In genomic region chr18:14431031-14431503, GRCh38 we compare ENCODE assay signal across 8 cellular contexts.
DNase-seq lines count a peak whose midpoint lies in the region; ATAC-seq and TF ChIP-seq lines count a peak whose summit lies in the region.
"Not testable (repeated sequence)": the region's sequence is repeated elsewhere in the genome, so short reads cannot be mapped to it uniquely, and the experiment has no call there.

No MANE protein-coding gene starts in this region.

- not testable (repeated sequence) for H3K4me1 Mint-ChIP-seq in activated T-cell treated with anti-CD3 and anti-CD28 coated beads, Interleukin-2, amount 50 U/mL, for 4 hours (ENCODE audit: low read depth)

- H3K9me3 ChIP-seq in HUES64 (ENCODE audit: insufficient read depth, low read depth, low read length); iPS DF 6.9 (ENCODE audit: control insufficient read depth, insufficient read depth, low read length); ovary: not testable (repeated sequence)

- not testable (repeated sequence) for H3K36me3 Mint-ChIP-seq in activated T-cell treated with anti-CD3 and anti-CD28 coated beads, Interleukin-2, amount 50 U/mL, for 4 hours (ENCODE audit: insufficient read depth)

- not testable (repeated sequence) for TF ChIP-seq EP300 in ovary (IDR thresholded peaks at IDR 0.05)

- not testable (repeated sequence) for H3K27ac ChIP-seq in HUES64 (ENCODE audit: low read depth, low read length); iPS DF 6.9 (ENCODE audit: low read length); ovary

- not testable (repeated sequence) for H3K9me3 Mint-ChIP-seq in activated T-cell treated with anti-CD3 and anti-CD28 coated beads, Interleukin-2, amount 50 U/mL, for 4 hours

- not testable (repeated sequence) for TF ChIP-seq CTCF in AG10803 (conservative IDR thresholded peaks at IDR 0.05; ENCODE audit: low read length); ovary (IDR thresholded peaks at IDR 0.05)

- WGBS in HUES64 = 90% methylated on average over 45 of the region's 45 CpGs
- WGBS in iPS DF 6.9 (ENCODE audit: insufficient coverage, insufficient read length) = no CpG with 5 or more reads among the region's 45 CpGs
- WGBS in ovary, 3 donors = 0 to 11% (median 3%) methylated on average over 15 to 45 of the region's 45 CpGs

- not testable (repeated sequence) for H3K36me3 ChIP-seq in HUES64 (ENCODE audit: insufficient read depth, low read length); iPS DF 6.9 (ENCODE audit: control insufficient read depth, insufficient read depth, low read length); ovary

- not testable (repeated sequence) for H3K4me1 ChIP-seq in HUES64 (ENCODE audit: insufficient read depth, low read length); iPS DF 6.9 (ENCODE audit: control insufficient read depth, insufficient read depth, low read length); ovary (ENCODE audit: insufficient read depth)

- H3K9ac ChIP-seq in HUES64 (ENCODE audit: low read depth, low read length) = not testable (repeated sequence)

- TF ChIP-seq POLR2A in ovary (IDR thresholded peaks at IDR 0.05) = not testable (repeated sequence)

- peak overlapping the region; percentile 56 for H3K4me3 ChIP-seq in AG10803 (ENCODE audit: low read length)
- peak overlapping the region; percentile 39 for H3K4me3 ChIP-seq in HUES64 (ENCODE audit: low read length)
- H3K4me3 ChIP-seq in iPS DF 6.9 (ENCODE audit: low read length) = peak overlapping the region; percentile 39; the same call in 1 of the 2 replicates
- peak overlapping the region; percentile 17 for H3K4me3 ChIP-seq in ovary

- peak; percentile 43 for DNase-seq in AG10803 (ENCODE audit: low read depth)
- DNase-seq in SKM-1 (lab: John Stamatoyannopoulos, UW; ENCODE audit: unreplicated experiment) = peak; percentile 32
- peak; percentile 43 for DNase-seq in activated T-cell treated with anti-CD3 and anti-CD28 coated beads, Interleukin-2, amount 50 U/mL, for 4 hours
- peak; percentile 52 for DNase-seq in cerebellum (ENCODE audit: low spot score)
- not testable (repeated sequence) for DNase-seq in iPS DF 6.9 (ENCODE audit: low read depth, low spot score)
- peak in 4 of 5 donors; percentile 41 to 67 (median 58) for DNase-seq in ovary
- DNase-seq in stimulated activated CD8-positive, alpha-beta memory T cell treated with anti-CD3 and anti-CD28 coated beads, Interleukin-15, amount 100 ng/mL, for 48 hours (ENCODE audit: low read depth in 2 of 2) = peak; percentile 46 to 62

- not testable (repeated sequence) for ATAC-seq in activated T-cell treated with anti-CD3 and anti-CD28 coated beads, Interleukin-2, amount 50 U/mL, for 4 hours

- not testable (repeated sequence) for H3K27me3 ChIP-seq in HUES64 (ENCODE audit: insufficient read depth, low read length); iPS DF 6.9 (ENCODE audit: control insufficient read depth, insufficient read depth, low read length); ovary

- peak overlapping the region; percentile 83 for H3K4me3 Mint-ChIP-seq in activated T-cell treated with anti-CD3 and anti-CD28 coated beads, Interleukin-2, amount 50 U/mL, for 4 hours

- H3K27me3 Mint-ChIP-seq in activated T-cell treated with anti-CD3 and anti-CD28 coated beads, Interleukin-2, amount 50 U/mL, for 4 hours (ENCODE audit: low read depth) = not testable (repeated sequence)

- intact Hi-C loops in ovary (cut with DNase I) = not testable (repeated sequence)
